In the genomic region with DNA sequence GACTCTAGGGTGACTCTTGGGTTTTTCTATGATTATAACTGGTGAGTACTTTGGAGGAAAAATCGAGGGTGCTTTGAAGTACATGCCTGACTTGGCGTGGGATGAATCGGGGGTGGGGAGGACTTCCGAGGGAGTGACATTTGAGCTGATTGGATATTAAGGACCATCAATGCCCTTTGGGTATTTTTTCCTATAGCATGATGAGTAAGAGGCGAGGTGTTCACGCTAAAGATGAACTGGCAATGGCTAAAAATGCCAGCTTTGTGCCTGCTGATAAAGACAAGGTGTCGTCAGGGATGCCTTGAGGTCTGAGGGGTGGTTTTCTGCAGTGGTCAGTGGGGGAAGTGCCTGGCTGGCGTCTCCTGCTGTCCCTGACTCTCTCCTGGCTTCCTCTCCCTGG, we compare ENCODE assay signal across 18 cellular contexts. TPM values are rescaled to one million over a fixed set of nuclear protein-coding genes. Genes with fewer than 3 reads are reported as not detected.
DNase-seq lines count a peak whose midpoint lies in the region; ATAC-seq and TF ChIP-seq lines count a peak whose summit lies in the region.
"Had no signal": no experiment of that assay in that cellular context is flagged by ENCODE, and none has a peak within 500 bp of the region (broad histone marks: within the 10 kb centered on the region; RNA-seq: fewer than 3 reads in every experiment).

No MANE protein-coding gene starts in this region.

- H4K8ac ChIP-seq in trophoblast cell (ENCODE audit: low read depth, low read length), result peak overlapping the region; percentile 23

- no peaks in the 10 kb centered on the region; the same call in 1 of the 2 replicates for H4K20me1 ChIP-seq in GM23338 (replicated peaks; ENCODE audit: insufficient read depth)

- no peaks in the 10 kb centered on the region for H3K9me3 Mint-ChIP-seq in GM23338

- peaks cover 29% of the 10 kb centered on the region for H3K4me1 Mint-ChIP-seq in GM23338

- 0 out of 2 replicates have a peak overlapping the region, but pooled peaks have one; percentile 25 for H3K27ac Mint-ChIP-seq in GM23338

- peak overlapping the region; percentile 33 for H4K91ac ChIP-seq in trophoblast cell (ENCODE audit: low read depth, low read length)

- H3K27me3 Mint-ChIP-seq in GM23338 (ENCODE audit: insufficient read depth, low read depth, poor library complexity), result no peaks in the 10 kb centered on the region

- TF ChIP-seq CTCF in GM23338 (conservative IDR thresholded peaks at IDR 0.05; ENCODE audit: low read depth in 2 of 2) (no peak), RWPE1 (conservative IDR thresholded peaks at IDR 0.05; ENCODE audit: low read depth) (no peak), epithelial cell of esophagus (IDR thresholded peaks at IDR 0.05; ENCODE audit: insufficient read depth, low read depth, low read length, missing control alignments) (no peak)

- no peak for ATAC-seq in GM23338

- H3K27ac ChIP-seq in GM23338 (ENCODE audit: low read depth) (no peak overlapping the region), RWPE1 (no peak overlapping the region), trophoblast cell (ENCODE audit: low read depth, low read length) (peak overlapping the region; percentile 18)
- H3K27ac ChIP-seq: SJSA1 had no signal

- H3K36me3 ChIP-seq in GM23338 (ENCODE audit: insufficient read depth) (no peaks in the 10 kb centered on the region; the same call in 1 of the 2 replicates), trophoblast cell (ENCODE audit: control insufficient read depth in 1 of 2, insufficient read depth in 2 of 2, low read length in 2 of 2) (peaks cover 4 to 14% of the 10 kb centered on the region in 2 experiments)
- H3K36me3 ChIP-seq: SJSA1 had no signal

- peak overlapping the region; percentile 2 for H2BK5ac ChIP-seq in trophoblast cell (ENCODE audit: low read depth, low read length, poor library complexity)

- H3K9ac ChIP-seq in trophoblast cell (ENCODE audit: low read length), result no peak overlapping the region

- DNase-seq in GM23338 (ENCODE audit: low spot score) (peak; percentile 13), RWPE1 (ENCODE audit: low spot score) (peak; percentile 36), epithelial cell of esophagus (ENCODE audit: low read depth) (peak; percentile 53), trophoblast cell (peak in 1 of 2 donors; percentile 43), NCI-H146 treated with DMSO at 0.1 percent for 48 hours (lab: John Stamatoyannopoulos, UW; ENCODE audit: unreplicated experiment) (no peak), OCI-M1 (lab: John Stamatoyannopoulos, UW) (no peak), EL (no peak), NCI-H128 (lab: John Stamatoyannopoulos, UW; ENCODE audit: unreplicated experiment) (no peak)
- DNase-seq: DMS153, HCEC 1CT, IMR-90, NCI-H1048, NCI-H187, NCI-H446 treated with DMSO at 0.1 percent for 48 hours, RPMI8226 had no signal

- CTCF ChIA-PET in RWPE1 (lab: Yijun Ruan, JAX), result interaction anchor here (0.6 kb wide), 1 partner anchor 847 kb away, joined by 3 read pairs; no protein-coding TSS in a partner anchor

- no peak overlapping the region for H3K23ac ChIP-seq in trophoblast cell (ENCODE audit: low read length)

- H2AFZ ChIP-seq in GM23338 (no peak overlapping the region), trophoblast cell (ENCODE audit: insufficient read depth, low read length, poor library complexity) (no peak overlapping the region)

- H3K79me2 ChIP-seq in GM23338 (replicated peaks; ENCODE audit: insufficient read depth) (no peaks in the 10 kb centered on the region), trophoblast cell (ENCODE audit: control insufficient read depth, insufficient read depth, low read length, poor library complexity) (peaks cover 4% of the 10 kb centered on the region)

- H3K9me2 ChIP-seq in GM23338 (ENCODE audit: insufficient read depth), result no peaks in the 10 kb centered on the region

- H3K4me3 ChIP-seq in GM23338 (no peak overlapping the region), epithelial cell of esophagus (ENCODE audit: low read length) (no peak overlapping the region), trophoblast cell (ENCODE audit: low read depth, low read length) (no peak overlapping the region)
- H3K4me3 ChIP-seq: SJSA1 had no signal

- H3K4ac ChIP-seq in trophoblast cell (ENCODE audit: low read depth, low read length), result no peak overlapping the region

- POLR2A ChIA-PET in RWPE1 (lab: Yijun Ruan, JAX; ENCODE audit: low non-redundant PET), result no interaction called here

- peaks cover 11% of the 10 kb centered on the region for H3K36me3 Mint-ChIP-seq in GM23338 (ENCODE audit: low read depth)

- H3K18ac ChIP-seq in trophoblast cell (ENCODE audit: low read length), result peak overlapping the region; percentile 36

- H2AK5ac ChIP-seq in trophoblast cell (ENCODE audit: low read length), result peak overlapping the region; percentile 20

- H3K4me3 Mint-ChIP-seq in GM23338, result no peak overlapping the region

- H3K4me1 ChIP-seq in GM23338 (ENCODE audit: insufficient read depth) (0 out of 2 replicates have a peak, but pooled peaks cover 6% of the 10 kb centered on the region), trophoblast cell (ENCODE audit: control insufficient read depth in 1 of 2, insufficient read depth in 2 of 2, low read length in 2 of 2) (peaks cover 25 to 39% of the 10 kb centered on the region in 2 experiments)

- H3K79me1 ChIP-seq in trophoblast cell (ENCODE audit: low read length), result peaks cover 29% of the 10 kb centered on the region

- H3F3A ChIP-seq in GM23338 (replicated peaks; ENCODE audit: low read depth), result no peaks in the 10 kb centered on the region

- H3K9me3 ChIP-seq in trophoblast cell (ENCODE audit: insufficient read depth, low read depth, low read length), result no peaks in the 10 kb centered on the region
- H3K9me3 ChIP-seq: SJSA1 had no signal

- H3K27me3 ChIP-seq in GM23338 (ENCODE audit: insufficient read depth) (no peaks in the 10 kb centered on the region), trophoblast cell (ENCODE audit: insufficient read depth, low read length) (no peaks in the 10 kb centered on the region)
- H3K27me3 ChIP-seq: SJSA1 had no signal

- no peak overlapping the region for H4K12ac ChIP-seq in trophoblast cell (ENCODE audit: low read depth, low read length)

- no CpG with 5 or more reads among the region's 8 CpGs for WGBS in trophoblast cell (ENCODE audit: extremely low coverage, insufficient coverage, insufficient read length)

- H3K4me2 ChIP-seq in GM23338 (no peak overlapping the region), trophoblast cell (ENCODE audit: low read length) (no peak overlapping the region)

- peak overlapping the region; percentile 21 for H2BK12ac ChIP-seq in trophoblast cell (ENCODE audit: low read length)

- H3K14ac ChIP-seq in trophoblast cell (ENCODE audit: low read length), result peak overlapping the region; percentile 38

- H2BK120ac ChIP-seq in trophoblast cell (ENCODE audit: insufficient read depth, low read length, poor library complexity), result peak overlapping the region; percentile 33

TF ChIP-seq in GM23338, 12 proteins besides CTCF, POLR2A, EP300 and RAD21 (continues in another document):
- TF ChIP-seq, protein P1, sequence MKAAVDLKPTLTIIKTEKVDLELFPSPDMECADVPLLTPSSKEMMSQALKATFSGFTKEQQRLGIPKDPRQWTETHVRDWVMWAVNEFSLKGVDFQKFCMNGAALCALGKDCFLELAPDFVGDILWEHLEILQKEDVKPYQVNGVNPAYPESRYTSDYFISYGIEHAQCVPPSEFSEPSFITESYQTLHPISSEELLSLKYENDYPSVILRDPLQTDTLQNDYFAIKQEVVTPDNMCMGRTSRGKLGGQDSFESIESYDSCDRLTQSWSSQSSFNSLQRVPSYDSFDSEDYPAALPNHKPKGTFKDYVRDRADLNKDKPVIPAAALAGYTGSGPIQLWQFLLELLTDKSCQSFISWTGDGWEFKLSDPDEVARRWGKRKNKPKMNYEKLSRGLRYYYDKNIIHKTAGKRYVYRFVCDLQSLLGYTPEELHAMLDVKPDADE (IDR thresholded peaks at IDR 0.05), result no peak
- TF ChIP-seq NANOG (IDR thresholded peaks at IDR 0.05; ENCODE audit: borderline replicate concordance), result no peak
- TF ChIP-seq ZNF331 (CRISPR knock-in tag; IDR thresholded peaks at IDR 0.05; ENCODE audit: low read depth), result no peak
- TF ChIP-seq ZNF114 (CRISPR knock-in tag; IDR thresholded peaks at IDR 0.05), result no peak
- no peak for TF ChIP-seq JUNB (IDR thresholded peaks at IDR 0.05; ENCODE audit: unreplicated experiment)
- TF ChIP-seq, protein P2, sequence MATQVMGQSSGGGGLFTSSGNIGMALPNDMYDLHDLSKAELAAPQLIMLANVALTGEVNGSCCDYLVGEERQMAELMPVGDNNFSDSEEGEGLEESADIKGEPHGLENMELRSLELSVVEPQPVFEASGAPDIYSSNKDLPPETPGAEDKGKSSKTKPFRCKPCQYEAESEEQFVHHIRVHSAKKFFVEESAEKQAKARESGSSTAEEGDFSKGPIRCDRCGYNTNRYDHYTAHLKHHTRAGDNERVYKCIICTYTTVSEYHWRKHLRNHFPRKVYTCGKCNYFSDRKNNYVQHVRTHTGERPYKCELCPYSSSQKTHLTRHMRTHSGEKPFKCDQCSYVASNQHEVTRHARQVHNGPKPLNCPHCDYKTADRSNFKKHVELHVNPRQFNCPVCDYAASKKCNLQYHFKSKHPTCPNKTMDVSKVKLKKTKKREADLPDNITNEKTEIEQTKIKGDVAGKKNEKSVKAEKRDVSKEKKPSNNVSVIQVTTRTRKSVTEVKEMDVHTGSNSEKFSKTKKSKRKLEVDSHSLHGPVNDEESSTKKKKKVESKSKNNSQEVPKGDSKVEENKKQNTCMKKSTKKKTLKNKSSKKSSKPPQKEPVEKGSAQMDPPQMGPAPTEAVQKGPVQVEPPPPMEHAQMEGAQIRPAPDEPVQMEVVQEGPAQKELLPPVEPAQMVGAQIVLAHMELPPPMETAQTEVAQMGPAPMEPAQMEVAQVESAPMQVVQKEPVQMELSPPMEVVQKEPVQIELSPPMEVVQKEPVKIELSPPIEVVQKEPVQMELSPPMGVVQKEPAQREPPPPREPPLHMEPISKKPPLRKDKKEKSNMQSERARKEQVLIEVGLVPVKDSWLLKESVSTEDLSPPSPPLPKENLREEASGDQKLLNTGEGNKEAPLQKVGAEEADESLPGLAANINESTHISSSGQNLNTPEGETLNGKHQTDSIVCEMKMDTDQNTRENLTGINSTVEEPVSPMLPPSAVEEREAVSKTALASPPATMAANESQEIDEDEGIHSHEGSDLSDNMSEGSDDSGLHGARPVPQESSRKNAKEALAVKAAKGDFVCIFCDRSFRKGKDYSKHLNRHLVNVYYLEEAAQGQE (IDR thresholded peaks at IDR 0.05; ENCODE audit: unreplicated experiment), result no peak
- TF ChIP-seq CREB1 (CRISPR knock-in tag; IDR thresholded peaks at IDR 0.05; ENCODE audit: low read depth), result no peak
- no peak for TF ChIP-seq EZH2phosphoT487 (IDR thresholded peaks at IDR 0.05; ENCODE audit: unreplicated experiment)
- no peak for TF ChIP-seq POLR2AphosphoS5 (IDR thresholded peaks at IDR 0.05; ENCODE audit: low read depth)
- no peak for TF ChIP-seq STAT1 (IDR thresholded peaks at IDR 0.05; ENCODE audit: unreplicated experiment)
- no peak for TF ChIP-seq EZH2 (IDR thresholded peaks at IDR 0.05; ENCODE audit: low read depth, unreplicated experiment)

RNA-seq across cellular contexts. Expression of gene USP43, which starts 25.3 kb away (rescaled TPM):
- total RNA-seq in GM23338 (2014; rRNA removed; shearing (Covaris generic)), result 7.2 and 12.5 TPM in 2 replicates
- 5.5 and 5.7 TPM in 2 replicates for polyA plus RNA-seq in GM23338 (2016; fragmentation: Nextera tagmentation; extraction: Ambion mirVana)
- polyA plus RNA-seq in trophoblast cell (2013), result 9.7 and 10.0 TPM in 2 replicates
- total RNA-seq: IMR-90, LHCN-M2 had no signal
- polyA plus RNA-seq: AG04450, IMR-90 had no signal

Comparison
In these comparisons a context has a peak if more than half of its experiments do, and no peak if none do; other contexts are left out.
1. DNase-seq: peak in GM23338 (single experiment), RWPE1 (single experiment) and epithelial cell of esophagus (single experiment); none in NCI-H146 treated with DMSO at 0.1 percent for 48 hours (single experiment), OCI-M1 (single experiment), EL (single experiment) and NCI-H128 (single experiment).